Comparison of ENCODE assay signal across 8 cellular contexts in genomic region chr9:129886226-129887174, GRCh38. TPM values are rescaled to one million over a fixed set of nuclear protein-coding genes. Genes with fewer than 3 reads are reported as not detected.
DNase-seq lines count a peak whose midpoint lies in the region; ATAC-seq and TF ChIP-seq lines count a peak whose summit lies in the region.

No MANE protein-coding gene starts in this region.

- no peaks in the 10 kb centered on the region for H3K27me3 ChIP-seq in heart right ventricle
- no peaks in the 10 kb centered on the region for H3K27me3 ChIP-seq in iPS-20b (ENCODE audit: insufficient read depth, low read length)

- H3K27me3 Mint-ChIP-seq in activated T-helper 2 cell treated with anti-CD3 and anti-CD28 coated beads, Interferon-gamma antibody, Interleukin-2, Interleukin-4, amounts not matched to agents 10 μg/mL and 5 μg/mL and 100 μg/mL, durations not matched to agents 14 hours and 24 hours and 36 hours (ENCODE audit: low read depth) = no peaks in the 10 kb centered on the region

- H3K4me1 Mint-ChIP-seq in activated T-helper 2 cell treated with anti-CD3 and anti-CD28 coated beads, Interferon-gamma antibody, Interleukin-2, Interleukin-4, amounts not matched to agents 10 μg/mL and 5 μg/mL and 100 μg/mL, durations not matched to agents 14 hours and 24 hours and 36 hours (ENCODE audit: low read depth) = peaks cover 57% of the 10 kb centered on the region

- WGBS in heart right ventricle, 2 donors = 64 to 73% methylated on average over 20 of the region's 20 CpGs

- DNase-seq in heart right ventricle (no peak), Right ventricle myocardium inferior (ENCODE audit: missing footprints) (no peak), D341Med (ENCODE audit: low spot score) (no peak)
- DNase-seq in activated T-helper 2 cell treated with anti-CD3 and anti-CD28 coated beads, Interferon-gamma antibody, Interleukin-2, Interleukin-4, amounts not matched to agents 10 μg/mL and 5 μg/mL and 100 μg/mL, durations not matched to agents 14 hours and 24 hours and 36 hours (ENCODE audit: low spot score) = peak; percentile 56
- peak; percentile 64 to 88 (median 74) for DNase-seq in stimulated activated naive CD4-positive, alpha-beta T cell (lab: John Stamatoyannopoulos, UW)

- H3K4me3 ChIP-seq in heart right ventricle (peak overlapping the region in 9 of 10 donors; percentile 15 to 55 (median 47)), iPS-20b (ENCODE audit: low read length) (0 out of 2 replicates have a peak overlapping the region, but pooled peaks have one; percentile 58)

- H3K9me3 ChIP-seq in heart right ventricle (no peaks in the 10 kb centered on the region), iPS-20b (ENCODE audit: insufficient read depth, low read depth, low read length) (no peaks in the 10 kb centered on the region)

- H3K27ac ChIP-seq in heart right ventricle = peak overlapping the region; percentile 29 to 92 (median 80)
- H3K27ac ChIP-seq in iPS-20b (ENCODE audit: low read length) = no peak overlapping the region

- H3K4me3 Mint-ChIP-seq in activated T-helper 2 cell treated with anti-CD3 and anti-CD28 coated beads, Interferon-gamma antibody, Interleukin-2, Interleukin-4, amounts not matched to agents 10 μg/mL and 5 μg/mL and 100 μg/mL, durations not matched to agents 14 hours and 24 hours and 36 hours (ENCODE audit: low read depth) = peak overlapping the region; percentile 82

- no peak for TF ChIP-seq CTCF in heart right ventricle (IDR thresholded peaks at IDR 0.05)

- H3K27ac Mint-ChIP-seq in activated T-helper 2 cell treated with anti-CD3 and anti-CD28 coated beads, Interferon-gamma antibody, Interleukin-2, Interleukin-4, amounts not matched to agents 10 μg/mL and 5 μg/mL and 100 μg/mL, durations not matched to agents 14 hours and 24 hours and 36 hours = peak overlapping the region; percentile 99

- no peaks in the 10 kb centered on the region for H3K9me3 Mint-ChIP-seq in activated T-helper 2 cell treated with anti-CD3 and anti-CD28 coated beads, Interferon-gamma antibody, Interleukin-2, Interleukin-4, amounts not matched to agents 10 μg/mL and 5 μg/mL and 100 μg/mL, durations not matched to agents 14 hours and 24 hours and 36 hours

- H3K36me3 Mint-ChIP-seq in activated T-helper 2 cell treated with anti-CD3 and anti-CD28 coated beads, Interferon-gamma antibody, Interleukin-2, Interleukin-4, amounts not matched to agents 10 μg/mL and 5 μg/mL and 100 μg/mL, durations not matched to agents 14 hours and 24 hours and 36 hours (ENCODE audit: low read depth) = peaks cover 75% of the 10 kb centered on the region

- ATAC-seq in heart right ventricle = peak in 1 of 8 donors; percentile 14
- ATAC-seq in Right ventricle myocardium inferior = no peak
- no peak for ATAC-seq in GM21423 (IDR thresholded peaks at IDR 0.05; ENCODE audit: unreplicated experiment)
- ATAC-seq in GM18520 (IDR thresholded peaks at IDR 0.05; ENCODE audit: unreplicated experiment) = no peak

- intact Hi-C loops in heart right ventricle (cut with DNase I) = loop anchor here (1.0 to 10.0 kb wide), 14 partner anchors 46 to 356 kb away; partner anchors contain the start of genes FNBP1 (in 5 of the 10) and GPR107 (in 2 of the 10)
- intact Hi-C loops in Right ventricle myocardium inferior (cut with DNase I) = loop anchor here (5.0 kb wide), 2 partner anchors 76 to 351 kb away; no protein-coding TSS in a partner anchor
- intact Hi-C loops in activated T-helper 2 cell treated with anti-CD3 and anti-CD28 coated beads, Interferon-gamma antibody, Interleukin-2, Interleukin-4, amounts not matched to agents 10 μg/mL and 5 μg/mL and 100 μg/mL, durations not matched to agents 14 hours and 24 hours and 36 hours (cut with micrococcal nuclease) = loop anchor here (1.0 to 5.0 kb wide), 6 partner anchors 9 to 399 kb away; no protein-coding TSS in a partner anchor

- H3K36me3 ChIP-seq in heart right ventricle = peaks cover 0 to 20% (median 2%) of the 10 kb centered on the region in 9 donors
- peaks cover 6% of the 10 kb centered on the region; the same call in 1 of the 2 replicates for H3K36me3 ChIP-seq in iPS-20b (ENCODE audit: insufficient read depth, low read depth, low read length)

- H3K4me1 ChIP-seq in heart right ventricle (peaks cover 5 to 81% (median 39%) of the 10 kb centered on the region in 9 donors), iPS-20b (ENCODE audit: insufficient read depth, low read length) (peaks cover 23% of the 10 kb centered on the region)

- H3K9ac ChIP-seq in iPS-20b (ENCODE audit: low read depth, low read length) = peak overlapping the region; percentile 2; the same call in 1 of the 2 replicates

RNA-seq across cellular contexts. Expression of gene USP20, which starts 51.2 kb away (rescaled TPM):
- total RNA-seq in heart right ventricle (10 to 100 TPM; 10.9 to 16.8 (median 12.5) TPM), Right ventricle myocardium inferior (14.0 TPM)
- polyA plus RNA-seq in heart right ventricle = 10 to 100 TPM; 11.0 to 14.7 TPM
- total RNA-seq in activated T-helper 2 cell treated with anti-CD3 and anti-CD28 coated beads, Interferon-gamma antibody, Interleukin-2, Interleukin-4, amounts not matched to agents 10 μg/mL and 5 μg/mL and 100 μg/mL, durations not matched to agents 14 hours and 24 hours and 36 hours = 45.6 and 52.3 TPM in 2 replicates

RNA-seq across cellular contexts. Expression of gene C9orf78, which starts 51.4 kb away (rescaled TPM):
- 10 to 100 TPM; 25.7 to 34.6 (median 30.5) TPM for total RNA-seq in heart right ventricle
- polyA plus RNA-seq in heart right ventricle = 10 to 100 TPM; 34.2 to 66.2 TPM
- total RNA-seq in Right ventricle myocardium inferior = 32.0 TPM
- 54.4 and 59.6 TPM in 2 replicates for total RNA-seq in activated T-helper 2 cell treated with anti-CD3 and anti-CD28 coated beads, Interferon-gamma antibody, Interleukin-2, Interleukin-4, amounts not matched to agents 10 μg/mL and 5 μg/mL and 100 μg/mL, durations not matched to agents 14 hours and 24 hours and 36 hours

Comparison
In these comparisons a context has a peak if more than half of its experiments do, and no peak if none do; other contexts are left out.
1. DNase-seq: peak in activated T-helper 2 cell treated with anti-CD3 and anti-CD28 coated beads, Interferon-gamma antibody, Interleukin-2, Interleukin-4, amounts not matched to agents 10 μg/mL and 5 μg/mL and 100 μg/mL, durations not matched to agents 14 hours and 24 hours and 36 hours (single experiment) and stimulated activated naive CD4-positive, alpha-beta T cell (6 of 6); none in heart right ventricle (0 of 2), Right ventricle myocardium inferior (single experiment) and D341Med (single experiment).